ENCODE assay signal across 8 cellular contexts in the genomic region with DNA sequence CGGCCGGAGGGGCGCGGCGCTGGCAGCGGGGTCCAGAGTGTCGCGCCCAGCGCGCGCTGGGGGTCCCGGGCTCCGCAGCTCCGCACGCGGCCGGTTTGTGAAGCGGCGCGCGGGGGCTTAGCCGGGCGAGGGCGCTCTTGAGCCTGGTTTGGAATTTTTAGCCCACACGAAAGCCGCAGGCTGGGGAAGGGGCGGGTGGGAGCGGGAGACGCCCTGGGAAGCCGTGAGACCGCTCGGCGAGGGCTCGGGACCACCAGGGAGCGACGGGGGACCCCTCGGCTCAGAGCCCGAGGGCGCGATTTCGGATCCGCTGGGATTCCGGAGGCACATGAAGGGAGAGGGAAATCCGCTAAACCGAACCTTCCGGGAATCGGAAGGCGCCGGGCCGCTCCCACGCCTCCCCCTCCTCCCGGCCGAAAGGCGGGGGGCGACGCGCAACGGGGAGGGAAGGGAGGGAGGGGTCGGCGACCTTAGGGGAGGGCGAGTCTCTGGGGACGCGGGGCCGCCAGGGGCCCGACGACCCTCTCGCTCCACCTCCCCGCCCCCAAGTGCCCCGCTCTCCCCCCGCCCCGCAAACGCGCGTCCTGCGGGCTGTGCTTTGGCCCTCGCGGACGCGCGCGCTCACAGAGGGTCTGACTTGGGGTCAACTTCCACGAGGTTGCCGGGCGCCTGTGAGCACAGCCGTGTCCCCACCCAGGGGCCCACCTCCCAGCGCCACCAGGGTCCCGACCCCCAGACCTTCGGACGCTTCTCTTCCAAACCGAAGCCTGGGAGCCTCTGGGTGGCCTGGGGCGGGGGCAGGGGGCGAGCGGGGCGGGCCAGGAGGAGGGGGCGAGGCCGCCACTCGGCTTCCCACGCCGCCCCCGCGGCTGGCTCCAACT. TPM values are rescaled to one million over a fixed set of nuclear protein-coding genes. Genes with fewer than 3 reads are reported as not detected.
DNase-seq lines count a peak whose midpoint lies in the region; ATAC-seq, FAIRE-seq and TF ChIP-seq lines count a peak whose summit lies in the region.

No MANE protein-coding gene starts in this region.

- no peak overlapping the region for H3K56ac ChIP-seq in H1 (replicated peaks; ENCODE audit: insufficient read length, low read depth, low read length)

- H3K9me3 Mint-ChIP-seq in activated CD4-positive, alpha-beta T cell treated with anti-CD3 and anti-CD28 coated beads, Interleukin-2, amount 10 ng/mL, durations not matched to agents 7 days and 5 days, result no peaks in the 10 kb centered on the region

- H3K4me3 Mint-ChIP-seq in activated CD4-positive, alpha-beta T cell treated with anti-CD3 and anti-CD28 coated beads, Interleukin-2, amount 10 ng/mL, durations not matched to agents 7 days and 5 days, result no peak overlapping the region

- H2BK12ac ChIP-seq in H1 (ENCODE audit: low read depth, low read length) (no peak overlapping the region), mesenchymal stem cell (ENCODE audit: low read length in 2 of 2) (no peak overlapping the region)

- H3K9ac ChIP-seq in H1 (replicated peaks in 1 of 4; ENCODE audit: extremely low read depth in 1 of 4, low read depth in 3 of 4, low read length in 3 of 4) (no peak overlapping the region), mesenchymal stem cell (ENCODE audit: low read length) (peak overlapping the region; percentile 53)

- H4K91ac ChIP-seq in H1 (replicated peaks; ENCODE audit: insufficient read length, low read length), result no peak overlapping the region
- H4K91ac ChIP-seq in mesenchymal stem cell (ENCODE audit: low read length), result no peak overlapping the region

- no peaks in the 10 kb centered on the region for H3K36me3 ChIP-seq in H1 (ENCODE audit: control insufficient read depth in 2 of 4, insufficient read depth in 4 of 4, low read length in 3 of 4)
- no peaks in the 10 kb centered on the region for H3K36me3 ChIP-seq in mesenchymal stem cell (ENCODE audit: control insufficient read depth in 1 of 2, insufficient read depth in 2 of 2, low read depth in 1 of 2, low read length in 2 of 2)

- POLR2A ChIA-PET in activated CD4-positive, alpha-beta T cell treated with anti-CD3 and anti-CD28 coated beads, Interleukin-2, amount 10 ng/mL, durations not matched to agents 7 days and 5 days (lab: Charles Lee), result no interaction called here
- POLR2A ChIA-PET in H1 (lab: Charles Lee; ENCODE audit: partially characterized antibody), result interaction anchor here (0.6 kb wide), 1 partner anchor 115 kb away, joined by 3 read pairs; no protein-coding TSS in a partner anchor

- H3K4ac ChIP-seq in H1 (replicated peaks; ENCODE audit: insufficient read length, low read depth, low read length) (no peak overlapping the region), mesenchymal stem cell (ENCODE audit: low read depth in 1 of 2, low read length in 2 of 2) (no peak overlapping the region)

- H3K27me3 Mint-ChIP-seq in activated CD4-positive, alpha-beta T cell treated with anti-CD3 and anti-CD28 coated beads, Interleukin-2, amount 10 ng/mL, durations not matched to agents 7 days and 5 days, result peaks cover 45% of the 10 kb centered on the region

- peak; percentile 38 for DNase-seq in G401 (ENCODE audit: low spot score)
- peak; percentile 51 for DNase-seq in NCI-H1105 (lab: John Stamatoyannopoulos, UW)
- DNase-seq in activated CD4-positive, alpha-beta T cell treated with anti-CD3 and anti-CD28 coated beads, Interleukin-2, amount 10 ng/mL, durations not matched to agents 7 days and 5 days, result peak; percentile 39
- DNase-seq in H1 (ENCODE audit: low read depth in 1 of 2, low spot score in 2 of 2), result peak in 1 of 2 experiments; percentile 93
- DNase-seq in mesenchymal stem cell, result peak; percentile 53
- DNase-seq in stimulated activated CD8-positive, alpha-beta memory T cell treated with anti-CD3 and anti-CD28 coated beads, Interleukin-2, amount 100 ng/mL, for 1 hour (ENCODE audit: low read depth in 2 of 2), result peak; percentile 12 to 15
- DNase-seq in cerebellar nuclear complex (lab: John Stamatoyannopoulos, UW), result no peak

- TF ChIP-seq RAD21 in H1 (IDR thresholded peaks at IDR 0.05 in 1 of 2, conservative IDR thresholded peaks at IDR 0.05 in 1 of 2; ENCODE audit: low read depth in 2 of 2, low read length in 2 of 2), result peak; percentile 71 to 84

- peaks cover 8% of the 10 kb centered on the region for H3K4me1 Mint-ChIP-seq in activated CD4-positive, alpha-beta T cell treated with anti-CD3 and anti-CD28 coated beads, Interleukin-2, amount 10 ng/mL, durations not matched to agents 7 days and 5 days

- peak in 2 of 3 experiments; percentile 68 to 99; a peak in 3 of 4 replicates for TF ChIP-seq CTCF in H1 (IDR thresholded peaks at IDR 0.05; ENCODE audit: control extremely low read depth in 1 of 3, insufficient read depth in 1 of 3, low read depth in 1 of 3, low read length in 3 of 3)

- CTCF ChIA-PET in activated CD4-positive, alpha-beta T cell treated with anti-CD3 and anti-CD28 coated beads, Interleukin-2, amount 10 ng/mL, durations not matched to agents 7 days and 5 days (lab: Charles Lee), result no interaction called here
- CTCF ChIA-PET in H1 (lab: Charles Lee; ENCODE audit: partially characterized antibody), result interaction anchor here (0.6 to 2.3 kb wide), 8 partner anchors 9 to 233 kb away, joined by 3 to 11 read pairs (median 4); no protein-coding TSS in a partner anchor

- no peak overlapping the region for H2BK15ac ChIP-seq in H1 (ENCODE audit: low read length)
- peak overlapping the region; percentile 23 for H2BK15ac ChIP-seq in mesenchymal stem cell (ENCODE audit: low read depth, poor library complexity, severe bottlenecking)

- H2BK5ac ChIP-seq in H1 (ENCODE audit: low read depth, low read length), result no peak overlapping the region
- no peak overlapping the region for H2BK5ac ChIP-seq in mesenchymal stem cell (ENCODE audit: low read depth, low read length, poor library complexity, severe bottlenecking)

- H4K5ac ChIP-seq in H1 (ENCODE audit: insufficient read length, low read depth, low read length), result no peak overlapping the region

- no peaks in the 10 kb centered on the region for H3K79me2 ChIP-seq in H1 (ENCODE audit: control insufficient read depth in 1 of 2, insufficient read depth in 2 of 2, low read length in 2 of 2)

- no peak for ATAC-seq in GM21360 (IDR thresholded peaks at IDR 0.05; ENCODE audit: unreplicated experiment)

- H3K23ac ChIP-seq in H1 (ENCODE audit: insufficient read length), result no peak overlapping the region
- no peak overlapping the region for H3K23ac ChIP-seq in mesenchymal stem cell (ENCODE audit: low read length in 2 of 2)

- no peak for TF ChIP-seq POLR2A in H1 (IDR thresholded peaks at IDR 0.05; ENCODE audit: control extremely low read depth in 1 of 2, low read depth in 2 of 2, low read length in 2 of 2)

- peak in 1 of 2 experiments; percentile 16; a peak in 1 of 3 replicates for TF ChIP-seq EP300 in H1 (IDR thresholded peaks at IDR 0.05; ENCODE audit: borderline replicate concordance in 1 of 2, low read depth in 2 of 2, low read length in 2 of 2)

- H3K14ac ChIP-seq in H1 (ENCODE audit: insufficient read length) (no peak overlapping the region), mesenchymal stem cell (ENCODE audit: low read length in 2 of 2) (no peak overlapping the region)

- H3K18ac ChIP-seq in H1 (ENCODE audit: extremely low read depth, low read length) (no peak overlapping the region), mesenchymal stem cell (ENCODE audit: low read depth in 1 of 2, low read length in 2 of 2) (no peak overlapping the region)

- H3K23me2 ChIP-seq in H1 (ENCODE audit: low read depth, low read length), result peaks cover 20% of the 10 kb centered on the region; the same call in 1 of the 2 replicates

- in situ Hi-C loops in G401 (cut with HindIII; ENCODE audit: low sequenced_read_pairs), result no loop called here

- no peaks in the 10 kb centered on the region for H3K36me3 Mint-ChIP-seq in activated CD4-positive, alpha-beta T cell treated with anti-CD3 and anti-CD28 coated beads, Interleukin-2, amount 10 ng/mL, durations not matched to agents 7 days and 5 days (ENCODE audit: low read depth)

- H2BK120ac ChIP-seq in H1 (replicated peaks; ENCODE audit: low read depth, low read length) (no peak overlapping the region), mesenchymal stem cell (ENCODE audit: low read depth, low read length) (peak overlapping the region; percentile 19)

- H3K4me3 ChIP-seq in H1 (ENCODE audit: extremely low read depth in 1 of 4, insufficient read depth in 2 of 4, low read depth in 3 of 4, low read length in 4 of 4), result peak overlapping the region; percentile 26 to 77 (median 36)
- peak overlapping the region; percentile 51 to 78 for H3K4me3 ChIP-seq in mesenchymal stem cell (ENCODE audit: insufficient read depth in 1 of 2, low read depth in 1 of 2, low read length in 2 of 2)

- no peak overlapping the region for H3K27ac Mint-ChIP-seq in activated CD4-positive, alpha-beta T cell treated with anti-CD3 and anti-CD28 coated beads, Interleukin-2, amount 10 ng/mL, durations not matched to agents 7 days and 5 days

- H4K20me1 ChIP-seq in H1 (replicated peaks in 1 of 2; ENCODE audit: control insufficient read depth in 1 of 2, insufficient read depth in 2 of 2, low read length in 2 of 2), result peaks cover 0 to 2% of the 10 kb centered on the region in 2 experiments

- 1% methylated on average over 22 of the region's 101 CpGs; no CpG with 5 or more reads in 1 of the 2 experiments for WGBS in H1 (ENCODE audit: extremely low coverage in 1 of 2, insufficient coverage in 1 of 2, insufficient read length in 1 of 2, insufficient replicate concordance in 2 of 2, low coverage in 1 of 2, low lambda C conversion rate in 2 of 2, missing lambda C conversion rate in 1 of 2), 2 experiments
- WGBS in mesenchymal stem cell, result under 1% methylated on average over 37 of the region's 101 CpGs

- no peak overlapping the region for H4K8ac ChIP-seq in H1 (ENCODE audit: extremely low read depth, insufficient read depth, low read length)
- H4K8ac ChIP-seq in mesenchymal stem cell (ENCODE audit: low read length), result no peak overlapping the region

- H3K79me1 ChIP-seq in H1 (ENCODE audit: low read depth, low read length), result no peaks in the 10 kb centered on the region
- no peaks in the 10 kb centered on the region for H3K79me1 ChIP-seq in mesenchymal stem cell (replicated peaks; ENCODE audit: low read length, poor library complexity, severe bottlenecking)

- no peak for FAIRE-seq in H1 (lab: Jason Lieb, UNC)

- H3K9me3 ChIP-seq in H1 (ENCODE audit: insufficient read depth in 2 of 2, low read depth in 1 of 2, low read length in 1 of 2) (no peaks in the 10 kb centered on the region), mesenchymal stem cell (ENCODE audit: control insufficient read depth, low read length) (no peaks in the 10 kb centered on the region)

- H3K27ac ChIP-seq in H1 (ENCODE audit: low read depth, low read length) (no peak overlapping the region), mesenchymal stem cell (ENCODE audit: low read length, poor library complexity, severe bottlenecking) (no peak overlapping the region)

- no peak overlapping the region for H2AFZ ChIP-seq in H1 (ENCODE audit: low read length)
- no peak overlapping the region for H2AFZ ChIP-seq in mesenchymal stem cell (ENCODE audit: low read depth, low read length)

- H3K4me2 ChIP-seq in H1 (ENCODE audit: insufficient read depth in 1 of 2, low read depth in 2 of 2, low read length in 2 of 2), result peak overlapping the region; percentile 72 to 96
- peak overlapping the region; percentile 98 for H3K4me2 ChIP-seq in mesenchymal stem cell (ENCODE audit: low read length, poor library complexity, severe bottlenecking)

- H3K4me1 ChIP-seq in H1 (replicated peaks in 1 of 4; ENCODE audit: control insufficient read depth in 3 of 4, insufficient read depth in 4 of 4, low read length in 3 of 4), result peaks cover 0 to 27% (median 15%) of the 10 kb centered on the region in 4 experiments; a peak in 5 of 7 replicates
- H3K4me1 ChIP-seq in mesenchymal stem cell (ENCODE audit: control insufficient read depth, insufficient read depth, low read depth, low read length), result peaks cover 55% of the 10 kb centered on the region

- H3K27me3 ChIP-seq in H1 (replicated peaks in 1 of 4; ENCODE audit: control insufficient read depth in 3 of 4, extremely low read depth in 1 of 4, insufficient read depth in 3 of 4, low read length in 3 of 4), result peaks cover 57 to 76% (median 72%) of the 10 kb centered on the region in 4 experiments
- peaks cover 51 to 62% of the 10 kb centered on the region in 2 experiments for H3K27me3 ChIP-seq in mesenchymal stem cell (ENCODE audit: control insufficient read depth in 1 of 2, insufficient read depth in 1 of 2, low read length in 2 of 2)

- H2AK5ac ChIP-seq in H1 (ENCODE audit: low read depth, low read length) (no peak overlapping the region), mesenchymal stem cell (ENCODE audit: low read length, severe bottlenecking) (no peak overlapping the region)

- no peak overlapping the region for H2BK20ac ChIP-seq in H1 (ENCODE audit: low read length)

RNA-seq across cellular contexts. Expression of a gene that starts 5.1 kb away (rescaled TPM):
- total RNA-seq in G401 (2014; rRNA removed; shearing (Covaris generic)), result 7.6 and 22.2 TPM in 2 replicates
- total RNA-seq in activated CD4-positive, alpha-beta T cell treated with anti-CD3 and anti-CD28 coated beads, Interleukin-2, amount 10 ng/mL, durations not matched to agents 7 days and 5 days, result under 1 TPM in 1 of 2 experiments, not detected in 1; 0.07 TPM
- 2.0 and 2.1 TPM in 2 replicates for total RNA-seq in H1 (2021; fragmentation: NEBNext Ultra II Directional; extraction: Animal tissue kit (Norgen Biotek cat#: 25700))
- 4.5 and 4.8 TPM in 2 replicates for polyA plus RNA-seq in H1 (2011; rRNA removed)
- 3.6 TPM for polyA plus RNA-seq in H1 (2011; cell fraction: cytosol; rRNA removed)
- 2.8 TPM for polyA plus RNA-seq in H1 (2011; cell fraction: nucleus; rRNA removed)
- 1.5 to 4.4 TPM (median 3.3 TPM) in 4 replicates for polyA plus RNA-seq in H1 (2012, experiment 1 of 2)
- 2.0 TPM for polyA plus RNA-seq in H1 (2012, experiment 2 of 2)
- 3.3 TPM for polyA plus RNA-seq in H1 (2013, experiment 1 of 2)
- polyA plus RNA-seq in H1 (2013, experiment 2 of 2), result 3.5 TPM
- polyA minus RNA-seq in H1 (2011; rRNA and poly(A)+ RNA removed), result 1.8 and 2.7 TPM in 2 replicates
- 3.5 TPM for polyA minus RNA-seq in H1 (2011; cell fraction: cytosol; rRNA and poly(A)+ RNA removed)
- 1.5 TPM for polyA minus RNA-seq in H1 (2011; cell fraction: nucleus; rRNA and poly(A)+ RNA removed)
- polyA plus RNA-seq in mesenchymal stem cell (2013, experiment 1 of 2), result 0.04 TPM
- polyA plus RNA-seq in mesenchymal stem cell (2013, experiment 2 of 2), result 0.05 TPM

Comparison
In these comparisons a context has a peak if more than half of its experiments do, and no peak if none do; other contexts are left out.
1. DNase-seq: peak in G401 (single experiment), NCI-H1105 (single experiment), activated CD4-positive, alpha-beta T cell treated with anti-CD3 and anti-CD28 coated beads, Interleukin-2, amount 10 ng/mL, durations not matched to agents 7 days and 5 days (single experiment), mesenchymal stem cell (single experiment) and stimulated activated CD8-positive, alpha-beta memory T cell treated with anti-CD3 and anti-CD28 coated beads, Interleukin-2, amount 100 ng/mL, for 1 hour (2 of 2); none in cerebellar nuclear complex (0 of 2).